In genomic region chr11:66471142-66471541, GRCh38 we compare ENCODE assay signal across 31 cellular contexts. TPM values are rescaled to one million over a fixed set of nuclear protein-coding genes. Genes with fewer than 3 reads are reported as not detected.
"Had no signal": no experiment of that assay in that cellular context is flagged by ENCODE, and none has a peak within 500 bp of the region (broad histone marks: within the 10 kb centered on the region; RNA-seq: fewer than 3 reads in every experiment).

No MANE protein-coding gene starts in this region.

- H3K4me3 Mint-ChIP-seq: activated CD4-positive, alpha-beta T cell treated with anti-CD3 and anti-CD28 coated beads, Interleukin-2, amount 10 ng/mL, durations not matched to agents 24 days and 14 days; activated CD8-positive, alpha-beta T cell treated with anti-CD3 and anti-CD28 coated beads, Interleukin-2, amount 10 ng/mL, durations not matched to agents 7 days and 5 days; activated naive CD4-positive, alpha-beta T cell treated with anti-CD3 and anti-CD28 coated beads for 36 hours; activated T-cell treated with anti-CD3 and anti-CD28 coated beads, Interleukin-2, amount 50 U/mL, for 24 hours; central memory CD8-positive, alpha-beta T cell had no signal

- H3K27me3 ChIP-seq: cardiac muscle cell had no signal

- ATAC-seq: activated CD8-positive, alpha-beta T cell treated with anti-CD3 and anti-CD28 coated beads, Interleukin-2, amount 10 ng/mL, durations not matched to agents 7 days and 5 days; activated naive CD4-positive, alpha-beta T cell treated with anti-CD3 and anti-CD28 coated beads, Interleukin-2, amount 50 U/mL, for 72 hours; PC-3; Right ventricle myocardium inferior had no signal

- H3K9me3 Mint-ChIP-seq: activated CD4-positive, alpha-beta T cell treated with anti-CD3 and anti-CD28 coated beads, Interleukin-2, amount 10 ng/mL, durations not matched to agents 24 days and 14 days; activated naive CD4-positive, alpha-beta T cell treated with anti-CD3 and anti-CD28 coated beads for 36 hours; activated naive CD4-positive, alpha-beta T cell treated with anti-CD3 and anti-CD28 coated beads, Interleukin-2, amount 50 U/mL, for 72 hours; activated T-cell treated with anti-CD3 and anti-CD28 coated beads, Interleukin-2, amount 50 U/mL, for 24 hours; central memory CD8-positive, alpha-beta T cell had no signal

- H3K27ac Mint-ChIP-seq: activated CD4-positive, alpha-beta T cell treated with anti-CD3 and anti-CD28 coated beads, Interleukin-2, amount 10 ng/mL, durations not matched to agents 24 days and 14 days; activated CD8-positive, alpha-beta T cell treated with anti-CD3 and anti-CD28 coated beads, Interleukin-2, amount 10 ng/mL, durations not matched to agents 7 days and 5 days; activated naive CD4-positive, alpha-beta T cell treated with anti-CD3 and anti-CD28 coated beads for 36 hours; activated naive CD4-positive, alpha-beta T cell treated with anti-CD3 and anti-CD28 coated beads, Interleukin-2, amount 50 U/mL, for 72 hours; activated T-cell treated with anti-CD3 and anti-CD28 coated beads, Interleukin-2, amount 50 U/mL, for 24 hours had no signal

- H3K27me3 Mint-ChIP-seq: activated CD4-positive, alpha-beta T cell treated with anti-CD3 and anti-CD28 coated beads, Interleukin-2, amount 10 ng/mL, durations not matched to agents 24 days and 14 days; activated T-cell treated with anti-CD3 and anti-CD28 coated beads, Interleukin-2, amount 50 U/mL, for 24 hours; central memory CD8-positive, alpha-beta T cell had no signal

- DNase-seq: activated CD4-positive, alpha-beta T cell treated with anti-CD3 and anti-CD28 coated beads for 1 hour; activated CD4-positive, alpha-beta T cell treated with anti-CD3 and anti-CD28 coated beads, Interleukin-2, amount 10 ng/mL, durations not matched to agents 24 days and 14 days; activated CD4-positive, alpha-beta T cell treated with anti-CD3 and anti-CD28 coated beads, Interleukin-2, amount 50 U/mL, for 48 hours; activated CD4-positive, CD25-positive, alpha-beta regulatory T cell; activated CD8-positive, alpha-beta T cell treated with anti-CD3 and anti-CD28 coated beads, Interleukin-2, amount 10 ng/mL, durations not matched to agents 7 days and 5 days; activated gamma-delta T cell treated with Interleukin-2 at 50 U/mL for 16 hours; activated naive CD4-positive, alpha-beta T cell treated with anti-CD3 and anti-CD28 coated beads for 36 hours; activated T-cell treated with anti-CD3 and anti-CD28 coated beads, Interleukin-2, amount 50 U/mL, for 24 hours; amniotic stem cell; aorta; Karpas-422; NCI-H1105 treated with DMSO at 0.1 percent for 48 hours; NCI-H1436; NCI-H1694; NCI-H1930; NCI-H2081 treated with DMSO at 0.1 percent for 48 hours; NCI-H345; NCI-H526; NCI-H748 treated with DMSO at 0.1 percent for 48 hours; NK-92 treated with Interleukin-12 subunit alpha and Interleukin-12 subunit beta, amount 100 ng/mL, for 24 hours; PC-3; T1000; WERI-Rb-1 had no signal

- H3K36me3 Mint-ChIP-seq: activated naive CD4-positive, alpha-beta T cell treated with anti-CD3 and anti-CD28 coated beads, Interleukin-2, amount 50 U/mL, for 72 hours had no signal

- H3K27ac ChIP-seq: cardiac muscle cell, RWPE1, SK-N-MC, WERI-Rb-1 had no signal

- H3K4me3 ChIP-seq: cardiac muscle cell, SK-N-MC had no signal

RNA-seq across cellular contexts. Expression of gene NPAS4, which starts 50.3 kb away (rescaled TPM):
- total RNA-seq: activated CD4-positive, alpha-beta T cell treated with anti-CD3 and anti-CD28 coated beads, Interleukin-2, amount 10 ng/mL, durations not matched to agents 24 days and 14 days; activated naive CD4-positive, alpha-beta T cell treated with anti-CD3 and anti-CD28 coated beads for 36 hours; MCF 10A; NCI-H460; PC-3; Right ventricle myocardium inferior had no signal
- polyA plus RNA-seq: cardiac muscle cell had no signal
